In the genomic region with DNA sequence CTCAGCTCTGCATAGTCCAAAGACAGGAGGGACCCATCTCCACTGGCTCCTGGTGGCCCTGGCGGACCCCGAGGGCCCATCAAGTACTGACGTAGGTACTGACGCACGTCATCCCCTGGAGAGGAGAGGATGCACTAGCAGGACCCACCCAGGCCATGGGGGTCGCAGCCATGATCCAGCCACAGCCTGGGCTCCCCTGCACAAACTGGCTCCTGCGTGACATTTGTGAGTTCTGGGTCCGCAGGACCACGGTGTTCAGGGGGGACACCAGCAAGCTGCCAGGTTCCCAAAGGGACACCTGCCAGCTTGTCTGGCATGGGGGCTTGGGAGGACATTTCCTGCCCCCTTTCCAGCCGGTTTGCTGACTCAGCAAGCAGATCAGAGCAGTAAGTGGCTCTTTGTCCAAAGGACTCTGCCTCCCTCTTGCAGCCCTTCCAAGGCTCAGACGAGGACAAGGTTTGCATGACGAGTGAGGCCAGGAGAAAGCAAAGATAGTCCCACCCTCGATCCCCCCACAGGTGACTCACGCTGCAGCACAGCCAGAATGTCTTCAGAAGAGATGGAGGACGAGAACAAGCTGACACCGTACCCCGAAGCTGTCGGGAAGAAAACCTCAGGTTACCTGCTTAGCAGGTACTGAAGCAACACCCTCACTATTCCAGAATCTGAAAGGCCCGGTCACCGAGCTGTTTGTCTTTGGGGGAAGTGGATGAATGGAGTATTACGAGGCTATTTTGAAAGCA, we compare ENCODE assay signal across 15 cellular contexts. TPM values are rescaled to one million over a fixed set of nuclear protein-coding genes. Genes with fewer than 3 reads are reported as not detected.
"Had no signal": no experiment of that assay in that cellular context is flagged by ENCODE, and none has a peak within 500 bp of the region (broad histone marks: within the 10 kb centered on the region; RNA-seq: fewer than 3 reads in every experiment).

No MANE protein-coding gene starts in this region.

- H3K4me3 ChIP-seq: prostate gland, suprapubic skin had no signal

- H3K4me1 Mint-ChIP-seq: activated naive CD8-positive, alpha-beta T cell treated with anti-CD3 and anti-CD28 coated beads for 36 hours; immature natural killer cell had no signal

- H3K9me3 ChIP-seq: prostate gland, suprapubic skin had no signal

- H3K9me3 Mint-ChIP-seq: activated naive CD8-positive, alpha-beta T cell treated with anti-CD3 and anti-CD28 coated beads for 36 hours; activated T-cell treated with anti-CD3 and anti-CD28 coated beads, Interleukin-2, amount 50 U/mL, for 72 hours; immature natural killer cell; memory B cell; natural killer cell treated with Interleukin-12 subunit alpha and Interleukin-12 subunit beta and Interleukin-15 and Interleukin-18, amount 100 ng/mL, for 72 hours had no signal

- H3K4me3 Mint-ChIP-seq: activated naive CD8-positive, alpha-beta T cell treated with anti-CD3 and anti-CD28 coated beads for 36 hours; activated T-cell treated with anti-CD3 and anti-CD28 coated beads, Interleukin-2, amount 50 U/mL, for 72 hours; immature natural killer cell; memory B cell; natural killer cell treated with Interleukin-12 subunit alpha and Interleukin-12 subunit beta and Interleukin-15 and Interleukin-18, amount 100 ng/mL, for 72 hours had no signal

- H3K27me3 ChIP-seq: brain microvascular endothelial cell, suprapubic skin had no signal

- H3K4me1 ChIP-seq: prostate gland, suprapubic skin had no signal

- H3K36me3 Mint-ChIP-seq: activated naive CD8-positive, alpha-beta T cell treated with anti-CD3 and anti-CD28 coated beads for 36 hours; natural killer cell treated with Interleukin-12 subunit alpha and Interleukin-12 subunit beta and Interleukin-15 and Interleukin-18, amount 100 ng/mL, for 72 hours had no signal

- ATAC-seq: activated T-cell treated with anti-CD3 and anti-CD28 coated beads, Interleukin-2, amount 50 U/mL, for 72 hours; sciatic nerve had no signal

- H3K36me3 ChIP-seq: prostate gland had no signal

- DNase-seq: activated CD4-positive, alpha-beta T cell treated with anti-CD3 and anti-CD28 coated beads for 48 hours; activated gamma-delta T cell treated with Interleukin-2 at 50 U/mL for 16 hours; activated naive CD8-positive, alpha-beta T cell treated with anti-CD3 and anti-CD28 coated beads for 36 hours; activated T-cell treated with anti-CD3 and anti-CD28 coated beads, Interleukin-2, amount 50 U/mL, for 72 hours; brain microvascular endothelial cell; erythroblast; immature natural killer cell; stimulated activated CD4-positive, alpha-beta T cell treated with anti-CD3 and anti-CD28 coated beads, Interleukin-2, amount 100 ng/mL, for 24 hours; stimulated activated naive CD4-positive, alpha-beta T cell treated with Interleukin-2 at 50 U/mL for 16 hours had no signal

- H3K27ac ChIP-seq: brain microvascular endothelial cell, prostate gland, suprapubic skin, VCaP had no signal

- H3K27ac Mint-ChIP-seq: activated naive CD8-positive, alpha-beta T cell treated with anti-CD3 and anti-CD28 coated beads for 36 hours; activated T-cell treated with anti-CD3 and anti-CD28 coated beads, Interleukin-2, amount 50 U/mL, for 72 hours; immature natural killer cell; memory B cell; natural killer cell treated with Interleukin-12 subunit alpha and Interleukin-12 subunit beta and Interleukin-15 and Interleukin-18, amount 100 ng/mL, for 72 hours had no signal

- H3K27me3 Mint-ChIP-seq: activated naive CD8-positive, alpha-beta T cell treated with anti-CD3 and anti-CD28 coated beads for 36 hours; natural killer cell treated with Interleukin-12 subunit alpha and Interleukin-12 subunit beta and Interleukin-15 and Interleukin-18, amount 100 ng/mL, for 72 hours had no signal

RNA-seq across cellular contexts. Expression of a gene that starts 49.0 kb away (rescaled TPM):
- total RNA-seq: activated naive CD8-positive, alpha-beta T cell treated with anti-CD3 and anti-CD28 coated beads for 36 hours; activated T-cell treated with anti-CD3 and anti-CD28 coated beads, Interleukin-2, amount 50 U/mL, for 72 hours; natural killer cell treated with Interleukin-12 subunit alpha and Interleukin-12 subunit beta and Interleukin-15 and Interleukin-18, amount 100 ng/mL, for 72 hours had no signal
- polyA plus RNA-seq: immature natural killer cell had no signal
